In the genomic region with DNA sequence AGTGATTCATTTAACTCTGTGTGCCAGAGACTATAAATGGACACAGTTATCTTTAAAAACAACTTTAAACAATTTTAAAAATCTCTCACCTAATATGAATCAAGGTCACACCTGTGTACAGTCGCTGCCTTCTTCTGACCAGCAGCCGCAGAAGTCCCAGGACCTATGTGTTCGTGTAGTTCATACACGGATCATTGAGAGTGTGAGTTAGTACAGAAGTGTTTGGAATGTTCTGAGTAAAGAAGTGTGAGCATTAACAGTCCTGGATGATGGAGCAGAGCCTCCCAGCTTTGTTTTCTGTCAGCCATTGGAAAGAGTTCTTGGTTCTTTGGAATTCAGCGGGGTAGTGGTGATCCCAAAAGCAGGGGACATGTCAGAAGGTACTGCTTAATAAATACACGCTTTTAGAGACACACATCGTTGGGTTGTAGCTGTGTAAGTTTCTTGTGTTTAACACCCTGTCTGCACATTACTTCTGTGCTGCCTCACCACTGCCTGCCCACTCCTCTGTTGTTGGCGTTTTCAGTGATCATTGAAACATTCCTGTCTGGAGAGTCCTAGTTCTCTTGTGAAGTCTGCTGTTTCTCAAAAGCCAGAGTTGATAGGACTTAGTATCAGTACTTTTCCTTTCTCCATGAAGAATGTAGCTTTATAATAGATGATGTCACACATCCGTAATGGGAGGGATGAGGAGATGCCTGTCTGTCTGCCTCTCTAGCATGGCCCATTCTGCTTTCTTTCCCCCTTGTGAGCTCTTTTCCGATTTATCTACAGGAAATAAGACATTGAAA, we compare ENCODE assay signal across 16 cellular contexts.
DNase-seq lines count a peak whose midpoint lies in the region; ATAC-seq and TF ChIP-seq lines count a peak whose summit lies in the region.
"Had no signal": no experiment of that assay in that cellular context is flagged by ENCODE, and none has a peak within 500 bp of the region (broad histone marks: within the 10 kb centered on the region; RNA-seq: fewer than 3 reads in every experiment).

No MANE protein-coding gene starts in this region.

- no peak overlapping the region for H3K9ac ChIP-seq in muscle layer of colon (ENCODE audit: low read length)

- POLR2A ChIA-PET in activated CD8-positive, alpha-beta T cell treated with anti-CD3 and anti-CD28 coated beads, Interleukin-2, amount 10 ng/mL, durations not matched to agents 7 days and 5 days (lab: Charles Lee): no interaction called here

- no peaks in the 10 kb centered on the region for H3K4me1 Mint-ChIP-seq in activated CD8-positive, alpha-beta T cell treated with anti-CD3 and anti-CD28 coated beads, Interleukin-2, amount 10 ng/mL, durations not matched to agents 7 days and 5 days (ENCODE audit: low read depth)
- H3K4me1 Mint-ChIP-seq: stimulated activated naive CD8-positive, alpha-beta T cell treated with anti-CD3 and anti-CD28 coated beads, Interleukin-15, amount 100 ng/mL, for 72 hours had no signal

- in situ Hi-C loops in brain microvascular endothelial cell (cut with HindIII; ENCODE audit: low pct_ligation_motif_present, low sequenced_read_pairs): loop anchor here (25.0 kb wide), 2 partner anchors 112 to 262 kb away; no protein-coding TSS in a partner anchor

- intact Hi-C loops in left ventricle myocardium superior (cut with micrococcal nuclease) (no loop called here), thyroid gland (cut with DNase I) (loop anchor here (10.0 kb wide), 2 partner anchors 274 to 624 kb away; no protein-coding TSS in a partner anchor)

- TF ChIP-seq POLR2A in thyroid gland (IDR thresholded peaks at IDR 0.05): peak in 1 of 2 donors; percentile 67

- no peak for TF ChIP-seq CTCF in brain microvascular endothelial cell (IDR thresholded peaks at IDR 0.05; ENCODE audit: low read depth, low read length, missing control alignments)
- TF ChIP-seq CTCF in thyroid gland (IDR thresholded peaks at IDR 0.05): no peak

- H3K27me3 ChIP-seq in brain microvascular endothelial cell (replicated peaks) (no peaks in the 10 kb centered on the region), muscle layer of colon (ENCODE audit: control insufficient read depth in 1 of 2, insufficient read depth in 2 of 2, low read length in 2 of 2) (no peaks in the 10 kb centered on the region), thyroid gland (no peaks in the 10 kb centered on the region)

- H3K4me3 ChIP-seq in brain microvascular endothelial cell (ENCODE audit: low read depth, low read length) (no peak overlapping the region), muscle layer of colon (ENCODE audit: low read depth in 1 of 2, low read length in 2 of 2) (no peak overlapping the region), thyroid gland (replicated peaks in 1 of 3) (no peak overlapping the region)

- no peaks in the 10 kb centered on the region for H3K9me3 Mint-ChIP-seq in activated CD8-positive, alpha-beta T cell treated with anti-CD3 and anti-CD28 coated beads, Interleukin-2, amount 10 ng/mL, durations not matched to agents 7 days and 5 days (ENCODE audit: insufficient read depth)
- H3K9me3 Mint-ChIP-seq: activated T-cell treated with anti-CD3 and anti-CD28 coated beads, Interleukin-2, amount 50 U/mL, for 24 hours; stimulated activated naive CD8-positive, alpha-beta T cell treated with anti-CD3 and anti-CD28 coated beads, Interleukin-15, amount 100 ng/mL, for 72 hours had no signal

- H3K9me3 ChIP-seq in muscle layer of colon (ENCODE audit: low read length) (no peaks in the 10 kb centered on the region), thyroid gland (no peaks in the 10 kb centered on the region)

- CTCF ChIA-PET in activated CD8-positive, alpha-beta T cell treated with anti-CD3 and anti-CD28 coated beads, Interleukin-2, amount 10 ng/mL, durations not matched to agents 7 days and 5 days (lab: Charles Lee): interaction anchor here (0.9 kb wide), 1 partner anchor 12 kb away, joined by 4 read pairs; no protein-coding TSS in a partner anchor

- DNase-seq in brain microvascular endothelial cell: peak; percentile 18
- no peak for DNase-seq in left ventricle myocardium superior
- DNase-seq in thyroid gland: peak; percentile 61 to 67
- DNase-seq in activated CD8-positive, alpha-beta T cell treated with anti-CD3 and anti-CD28 coated beads, Interleukin-2, amount 10 ng/mL, durations not matched to agents 7 days and 5 days: no peak
- no peak for DNase-seq in NCI-H2196 (lab: John Stamatoyannopoulos, UW; ENCODE audit: unreplicated experiment)
- DNase-seq in retina: no peak
- no peak for DNase-seq in NCI-H524 treated with DMSO at 0.1 percent for 48 hours (lab: John Stamatoyannopoulos, UW)
- DNase-seq: activated T-cell treated with anti-CD3 and anti-CD28 coated beads, Interleukin-2, amount 50 U/mL, for 24 hours; effector CD4-positive, alpha-beta T cell; midbrain; NCI-H146; NCI-H510A treated with DMSO at 0.1 percent for 48 hours; stimulated activated naive CD8-positive, alpha-beta T cell treated with anti-CD3 and anti-CD28 coated beads, Interleukin-15, amount 100 ng/mL, for 72 hours had no signal

- H3K4me3 Mint-ChIP-seq in activated CD8-positive, alpha-beta T cell treated with anti-CD3 and anti-CD28 coated beads, Interleukin-2, amount 10 ng/mL, durations not matched to agents 7 days and 5 days: no peak overlapping the region
- H3K4me3 Mint-ChIP-seq: activated T-cell treated with anti-CD3 and anti-CD28 coated beads, Interleukin-2, amount 50 U/mL, for 24 hours; stimulated activated naive CD8-positive, alpha-beta T cell treated with anti-CD3 and anti-CD28 coated beads, Interleukin-15, amount 100 ng/mL, for 72 hours had no signal

- WGBS in thyroid gland, 2 donors: 36 to 41% methylated on average over 10 of the region's 10 CpGs

- ATAC-seq in left ventricle myocardium superior: peak; percentile 61
- no peak for ATAC-seq in activated CD8-positive, alpha-beta T cell treated with anti-CD3 and anti-CD28 coated beads, Interleukin-2, amount 10 ng/mL, durations not matched to agents 7 days and 5 days
- ATAC-seq: stimulated activated naive CD8-positive, alpha-beta T cell treated with anti-CD3 and anti-CD28 coated beads, Interleukin-15, amount 100 ng/mL, for 72 hours had no signal

- H3K27ac Mint-ChIP-seq in activated CD8-positive, alpha-beta T cell treated with anti-CD3 and anti-CD28 coated beads, Interleukin-2, amount 10 ng/mL, durations not matched to agents 7 days and 5 days: no peak overlapping the region
- H3K27ac Mint-ChIP-seq: stimulated activated naive CD8-positive, alpha-beta T cell treated with anti-CD3 and anti-CD28 coated beads, Interleukin-15, amount 100 ng/mL, for 72 hours had no signal

- H3K27ac ChIP-seq in brain microvascular endothelial cell (no peak overlapping the region), muscle layer of colon (ENCODE audit: low read depth, low read length) (peak overlapping the region; percentile 90), thyroid gland (peak overlapping the region; percentile 82 to 94 (median 85))
- H3K27ac ChIP-seq: C4-2B, HL-60 had no signal

- peaks cover 21% of the 10 kb centered on the region for H3K36me3 Mint-ChIP-seq in activated CD8-positive, alpha-beta T cell treated with anti-CD3 and anti-CD28 coated beads, Interleukin-2, amount 10 ng/mL, durations not matched to agents 7 days and 5 days (ENCODE audit: low read depth)

- H3K4me1 ChIP-seq in muscle layer of colon (ENCODE audit: insufficient read depth, low read length): peaks cover 61% of the 10 kb centered on the region
- H3K4me1 ChIP-seq in thyroid gland: peaks cover 55 to 61% of the 10 kb centered on the region in 2 donors

- H3K36me3 ChIP-seq in brain microvascular endothelial cell (replicated peaks): peaks cover 13% of the 10 kb centered on the region
- H3K36me3 ChIP-seq in muscle layer of colon (ENCODE audit: insufficient read depth, low read length): peaks cover 55% of the 10 kb centered on the region
- peaks cover 0 to 11% of the 10 kb centered on the region in 2 donors for H3K36me3 ChIP-seq in thyroid gland

- no peaks in the 10 kb centered on the region for H3K27me3 Mint-ChIP-seq in activated CD8-positive, alpha-beta T cell treated with anti-CD3 and anti-CD28 coated beads, Interleukin-2, amount 10 ng/mL, durations not matched to agents 7 days and 5 days (ENCODE audit: low read depth)
- H3K27me3 Mint-ChIP-seq: activated T-cell treated with anti-CD3 and anti-CD28 coated beads, Interleukin-2, amount 50 U/mL, for 24 hours; stimulated activated naive CD8-positive, alpha-beta T cell treated with anti-CD3 and anti-CD28 coated beads, Interleukin-15, amount 100 ng/mL, for 72 hours had no signal

Comparison
In these comparisons a context has a peak if more than half of its experiments do, and no peak if none do; other contexts are left out.
1. DNase-seq: peak in brain microvascular endothelial cell (single experiment) and thyroid gland (2 of 2); none in left ventricle myocardium superior (single experiment), activated CD8-positive, alpha-beta T cell treated with anti-CD3 and anti-CD28 coated beads, Interleukin-2, amount 10 ng/mL, durations not matched to agents 7 days and 5 days (single experiment), NCI-H2196 (single experiment), retina (single experiment) and NCI-H524 treated with DMSO at 0.1 percent for 48 hours (single experiment).